Comparison of ENCODE assay signal across 18 cellular contexts in genomic region chr12:127060933-127061332, GRCh38.
DNase-seq lines count a peak whose midpoint lies in the region; TF ChIP-seq lines count a peak whose summit lies in the region.
"Had no signal": no experiment of that assay in that cellular context is flagged by ENCODE, and none has a peak within 500 bp of the region (broad histone marks: within the 10 kb centered on the region; RNA-seq: fewer than 3 reads in every experiment).

No MANE protein-coding gene starts in this region.

- H3K4me1 ChIP-seq in Caco-2, result no peaks in the 10 kb centered on the region
- peaks cover 3% of the 10 kb centered on the region for H3K4me1 ChIP-seq in colonic mucosa
- H3K4me1 ChIP-seq in testis, result no peaks in the 10 kb centered on the region

- H3K4me1 Mint-ChIP-seq in Caco-2 (ENCODE audit: low read depth, unreplicated experiment), result peaks cover 6% of the 10 kb centered on the region
- H3K4me1 Mint-ChIP-seq: B cell; CD4-positive, CD25-positive, alpha-beta regulatory T cell; GM23338 had no signal

- TF ChIP-seq POLR2A in testis (IDR thresholded peaks at IDR 0.05), result no peak

- TF ChIP-seq CTCF in Caco-2 (IDR thresholded peaks at IDR 0.05; ENCODE audit: insufficient read depth in 1 of 2, low read depth in 1 of 2, low read length in 1 of 2, severe bottlenecking in 1 of 2, unreplicated experiment in 1 of 2) (no peak), LNCaP clone FGC (IDR thresholded peaks at IDR 0.05; ENCODE audit: control insufficient read depth, extremely low read depth, insufficient read depth) (no peak), colonic mucosa (IDR thresholded peaks at IDR 0.05) (no peak), testis (IDR thresholded peaks at IDR 0.05) (no peak)

- H3K27ac ChIP-seq in colonic mucosa (peak overlapping the region; percentile 47), testis (no peak overlapping the region)

- H3K9me3 Mint-ChIP-seq in Caco-2 (ENCODE audit: unreplicated experiment), result no peaks in the 10 kb centered on the region

- peaks cover 6% of the 10 kb centered on the region for H3K36me3 Mint-ChIP-seq in Caco-2 (ENCODE audit: insufficient read depth, unreplicated experiment)
- H3K36me3 Mint-ChIP-seq: CD4-positive, CD25-positive, alpha-beta regulatory T cell had no signal

- peak overlapping the region; percentile 24 to 58 for H3K9ac ChIP-seq in colonic mucosa (ENCODE audit: low read depth in 2 of 2, low read length in 2 of 2)

- H3K36me3 ChIP-seq in Caco-2 (ENCODE audit: control insufficient read depth, insufficient read depth, low read length) (no peaks in the 10 kb centered on the region), colonic mucosa (no peaks in the 10 kb centered on the region), testis (ENCODE audit: low read depth, missing control alignments) (no peaks in the 10 kb centered on the region)

- H3K4me3 ChIP-seq in Caco-2 (ENCODE audit: low read depth, low read length) (peak overlapping the region; percentile 54), LNCaP clone FGC (ENCODE audit: low read depth, low read length) (peak overlapping the region; percentile 64), colonic mucosa (peak overlapping the region; percentile 28), testis (peak overlapping the region; percentile 42 to 48)
- H3K4me3 ChIP-seq: GM23338 had no signal

- 76 to 86% methylated on average over 9 to 13 of the region's 14 CpGs for WGBS in testis, 2 donors

- BruUV-seq in Caco-2 (replicated peaks; lab: Mats Ljungman, UMichigan), result TSS peak; percentile 62

- no peak overlapping the region for H3K27ac Mint-ChIP-seq in Caco-2 (ENCODE audit: unreplicated experiment)
- H3K27ac Mint-ChIP-seq: B cell; CD4-positive, CD25-positive, alpha-beta regulatory T cell; GM23338 had no signal

- no peak for DNase-seq in Caco-2
- no peak for DNase-seq in LNCaP clone FGC (ENCODE audit: low read depth)
- no peak for DNase-seq in colonic mucosa
- no peak for DNase-seq in testis
- no peak for DNase-seq in AML-193 (lab: John Stamatoyannopoulos, UW)
- no peak for DNase-seq in HUDEP-2 (lab: John Stamatoyannopoulos, UW; ENCODE audit: unreplicated experiment in 76 of 76)
- no peak for DNase-seq in KG1 (lab: John Stamatoyannopoulos, UW)
- DNase-seq: CD4-positive, CD25-positive, alpha-beta regulatory T cell; DMS153; EL; HCEC 1CT; KBM-7; NCI-H1417 treated with DMSO at 0.1 percent for 48 hours; NCI-H187 treated with DMSO at 0.1 percent for 48 hours; NCI-H345; NCI-H526 treated with DMSO at 0.1 percent for 48 hours had no signal

- peak overlapping the region; percentile 86 for H3K4me3 Mint-ChIP-seq in Caco-2 (ENCODE audit: unreplicated experiment)
- H3K4me3 Mint-ChIP-seq: B cell; CD4-positive, CD25-positive, alpha-beta regulatory T cell; GM23338 had no signal

- CTCF ChIA-PET in Caco-2 (lab: Charles Lee), result no interaction called here

- intact Hi-C loops in Caco-2 (cut with micrococcal nuclease; ENCODE audit: unreplicated experiment), result no loop called here
- intact Hi-C loops in colonic mucosa (cut with DNase I), result no loop called here
- intact Hi-C loops in testis (cut with DNase I; ENCODE audit: low total_unique reads), result no loop called here

- no peaks in the 10 kb centered on the region for H3K27me3 Mint-ChIP-seq in Caco-2 (ENCODE audit: insufficient read depth, unreplicated experiment)
- H3K27me3 Mint-ChIP-seq: B cell; CD4-positive, CD25-positive, alpha-beta regulatory T cell had no signal

- H3K27me3 ChIP-seq in Caco-2 (replicated peaks; ENCODE audit: control insufficient read depth, insufficient read depth, low read length), result no peaks in the 10 kb centered on the region
- no peaks in the 10 kb centered on the region for H3K27me3 ChIP-seq in colonic mucosa
- no peaks in the 10 kb centered on the region for H3K27me3 ChIP-seq in testis

- POLR2A ChIA-PET in Caco-2 (lab: Charles Lee), result interaction anchor here (0.6 kb wide), 2 partner anchors 85 to 958 kb away, joined by 4 to 5 read pairs; no protein-coding TSS in a partner anchor

- no peaks in the 10 kb centered on the region for H3K9me3 ChIP-seq in Caco-2
- no peaks in the 10 kb centered on the region for H3K9me3 ChIP-seq in colonic mucosa
- no peaks in the 10 kb centered on the region for H3K9me3 ChIP-seq in testis
